Comparison of ENCODE assay signal across 12 cellular contexts in the genomic region with DNA sequence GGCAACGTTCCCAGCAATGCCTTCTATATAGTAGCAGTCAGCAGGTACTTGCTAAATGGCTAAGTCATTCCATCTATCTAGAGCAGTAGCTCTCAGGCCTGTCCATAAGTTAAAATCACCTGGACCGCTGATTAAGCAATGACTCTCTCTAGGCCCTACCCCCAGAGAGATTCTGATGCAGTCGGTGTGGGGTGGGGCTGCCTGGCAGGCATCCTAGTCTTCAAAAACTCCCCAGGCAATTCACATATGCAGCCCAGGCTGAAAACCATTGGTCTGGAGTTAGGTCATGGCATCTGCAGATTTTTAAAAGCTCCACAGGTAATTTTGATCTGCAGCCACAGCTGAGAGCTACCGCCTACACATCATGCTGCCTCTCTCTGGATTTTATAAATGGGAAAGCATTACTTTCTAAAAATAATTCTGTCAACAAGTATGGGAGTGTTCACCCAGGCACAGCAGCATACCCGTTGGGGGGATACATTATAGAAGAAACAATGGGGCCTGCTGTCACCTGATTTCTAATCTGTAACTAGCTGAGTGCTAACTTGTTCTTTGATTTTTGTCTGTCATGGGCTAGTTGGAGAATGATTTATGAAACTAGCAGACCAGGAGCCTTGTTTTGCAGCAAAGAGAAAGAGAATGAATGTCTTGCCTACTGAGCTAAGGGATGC. TPM values are rescaled to one million over a fixed set of nuclear protein-coding genes. Genes with fewer than 3 reads are reported as not detected.
DNase-seq lines count a peak whose midpoint lies in the region; ATAC-seq and TF ChIP-seq lines count a peak whose summit lies in the region.
"Had no signal": no experiment of that assay in that cellular context is flagged by ENCODE, and none has a peak within 500 bp of the region (broad histone marks: within the 10 kb centered on the region; RNA-seq: fewer than 3 reads in every experiment).

No MANE protein-coding gene starts in this region.

- H3K27ac Mint-ChIP-seq in endothelial cell (ENCODE audit: unreplicated experiment): no peak overlapping the region

- H3K4me1 Mint-ChIP-seq in endothelial cell (ENCODE audit: unreplicated experiment): peaks cover 3% of the 10 kb centered on the region

- no peaks in the 10 kb centered on the region for H3K36me3 Mint-ChIP-seq in endothelial cell (ENCODE audit: low read depth, unreplicated experiment)

- H3K27me3 Mint-ChIP-seq in endothelial cell (ENCODE audit: unreplicated experiment): no peaks in the 10 kb centered on the region

- ATAC-seq in right cardiac atrium: peak in 1 of 2 donors; percentile 17
- ATAC-seq: psoas muscle had no signal

- 38% methylated on average over 5 of the region's 5 CpGs for WGBS in right cardiac atrium

- no peak overlapping the region for H3K4me3 Mint-ChIP-seq in endothelial cell (ENCODE audit: unreplicated experiment)

- H3K27ac ChIP-seq in angular gyrus (ENCODE audit: low read depth, low read length) (peak overlapping the region; percentile 65), right cardiac atrium (ENCODE audit: low read length) (peak overlapping the region; percentile 72), stomach smooth muscle (ENCODE audit: low read length) (peak overlapping the region; percentile 8)
- H3K27ac ChIP-seq: psoas muscle had no signal

- H3K9me3 ChIP-seq in right cardiac atrium (ENCODE audit: control insufficient read depth, low read length): no peaks in the 10 kb centered on the region
- no peaks in the 10 kb centered on the region for H3K9me3 ChIP-seq in stomach smooth muscle (ENCODE audit: control insufficient read depth in 2 of 2, low read length in 2 of 2)
- H3K9me3 ChIP-seq: uterus had no signal

- no peak for TF ChIP-seq CTCF in endothelial cell (IDR thresholded peaks at IDR 0.05; ENCODE audit: unreplicated experiment)

- intact Hi-C loops in right cardiac atrium (cut with DNase I): no loop called here

- no peaks in the 10 kb centered on the region for H3K27me3 ChIP-seq in right cardiac atrium (ENCODE audit: control insufficient read depth, insufficient read depth)
- no peaks in the 10 kb centered on the region for H3K27me3 ChIP-seq in stomach smooth muscle (ENCODE audit: control insufficient read depth in 1 of 2, insufficient read depth in 2 of 2, low read length in 2 of 2)
- H3K27me3 ChIP-seq: uterus had no signal

- no peaks in the 10 kb centered on the region for H3K9me3 Mint-ChIP-seq in endothelial cell (ENCODE audit: unreplicated experiment)

- H3K36me3 ChIP-seq in stomach smooth muscle (ENCODE audit: control insufficient read depth in 2 of 2, insufficient read depth in 2 of 2, low read length in 2 of 2): no peaks in the 10 kb centered on the region
- H3K36me3 ChIP-seq: uterus had no signal

- DNase-seq in NCI-H146 (lab: John Stamatoyannopoulos, UW): peak; percentile 31
- DNase-seq in NCI-H146 treated with DMSO at 0.1 percent for 48 hours (lab: John Stamatoyannopoulos, UW; ENCODE audit: unreplicated experiment): no peak
- no peak for DNase-seq in right cardiac atrium
- no peak for DNase-seq in endothelial cell (ENCODE audit: low spot score)
- no peak for DNase-seq in NCI-H510A (lab: John Stamatoyannopoulos, UW)
- DNase-seq in NK-92 treated with Interleukin-12 subunit alpha and Interleukin-12 subunit beta, amount 100 ng/mL, for 24 hours (lab: John Stamatoyannopoulos, UW): no peak
- DNase-seq: ACHN; activated CD8-positive, alpha-beta memory T cell treated with anti-CD3 and anti-CD28 coated beads, Interleukin-2, amount 50 U/mL, for 4 hours; psoas muscle; uterus had no signal

- peak overlapping the region in 1 of 2 donors; percentile 29 for H3K9ac ChIP-seq in stomach smooth muscle (ENCODE audit: low read length in 2 of 2)

- H3K4me1 ChIP-seq in right cardiac atrium (ENCODE audit: control insufficient read depth, insufficient read depth, low read length) (peaks cover 4% of the 10 kb centered on the region), stomach smooth muscle (ENCODE audit: control insufficient read depth, insufficient read depth, low read length) (peaks cover 29% of the 10 kb centered on the region)
- H3K4me1 ChIP-seq: uterus had no signal

- no peak overlapping the region for H3K4me3 ChIP-seq in right cardiac atrium (ENCODE audit: low read length)
- no peak overlapping the region for H3K4me3 ChIP-seq in stomach smooth muscle (ENCODE audit: low read length in 2 of 2)
- H3K4me3 ChIP-seq: psoas muscle, uterus had no signal

RNA-seq across cellular contexts. Expression of gene ATXN1, which starts 44.1 kb away (rescaled TPM):
- 10 to 100 TPM; 46.5 to 50.7 (median 47.9) TPM for total RNA-seq in right cardiac atrium
- polyA plus RNA-seq in right cardiac atrium: 11.8 TPM
- 18.7 TPM for total RNA-seq in endothelial cell (ENCODE audit: unreplicated experiment)

Comparison
In these comparisons a context has a peak if more than half of its experiments do, and no peak if none do; other contexts are left out.
1. H3K27ac ChIP-seq: peak in every context shown above with its lines; median percentile 72 in right cardiac atrium; 65 in angular gyrus; 8 in stomach smooth muscle.